Comparison of ENCODE assay signal across 16 cellular contexts in the genomic region with DNA sequence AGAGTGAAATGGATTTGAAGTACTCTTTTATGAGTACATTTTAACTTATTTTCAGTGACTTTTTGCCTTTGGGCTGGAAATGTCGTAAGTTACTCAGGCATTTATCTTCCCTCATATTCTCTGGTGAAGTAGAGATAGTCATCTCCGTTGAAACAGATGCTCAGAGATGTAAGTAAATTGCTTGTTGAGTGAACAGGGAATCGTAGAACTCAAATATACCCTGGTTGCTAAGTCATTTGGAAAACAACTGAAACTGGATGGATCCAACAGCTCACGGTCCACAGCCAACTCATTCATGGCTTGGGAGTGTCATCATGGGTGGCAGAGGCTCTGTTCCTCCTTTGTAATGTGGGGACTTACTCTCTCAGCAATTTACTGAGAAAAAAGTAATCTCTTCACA.
DNase-seq lines count a peak whose midpoint lies in the region; ATAC-seq and TF ChIP-seq lines count a peak whose summit lies in the region.
"Had no signal": no experiment of that assay in that cellular context is flagged by ENCODE, and none has a peak within 500 bp of the region (broad histone marks: within the 10 kb centered on the region; RNA-seq: fewer than 3 reads in every experiment).

No MANE protein-coding gene starts in this region.

- H3K4me3 Mint-ChIP-seq in CD8-positive, alpha-beta T cell: no peak overlapping the region
- H3K4me3 Mint-ChIP-seq: activated naive CD8-positive, alpha-beta T cell treated with anti-CD3 and anti-CD28 coated beads, Interleukin-2, amount 50 U/mL, for 24 hours; stimulated activated memory B cell treated with anti-CD40 and anti-IgM and Interleukin-4, amounts not matched to agents 10 μg/mL and 1 μg/mL and 100 μg/mL, for 72 hours had no signal

- intact Hi-C loops in gastrocnemius medialis (cut with DNase I; ENCODE audit: low total_unique reads): loop anchor here (5.0 kb wide), 1 partner anchor 50 kb away; no protein-coding TSS in a partner anchor
- intact Hi-C loops in CD8-positive, alpha-beta T cell (cut with DNase I, micrococcal nuclease): no loop called here

- peak overlapping the region; percentile 4 for H3K4me3 ChIP-seq in fibroblast of pulmonary artery (replicated peaks; ENCODE audit: low read depth, low read length)
- peak overlapping the region in 3 of 4 donors; percentile 8 to 27 (median 10) for H3K4me3 ChIP-seq in gastrocnemius medialis
- H3K4me3 ChIP-seq in CD8-positive, alpha-beta T cell (ENCODE audit: low read depth, low read length): no peak overlapping the region
- H3K4me3 ChIP-seq: MG63 had no signal

- DNase-seq in DMS 273 treated with DMSO at 0.1 percent for 48 hours (lab: John Stamatoyannopoulos, UW): peak; percentile 36
- DNase-seq in SK-N-DZ (ENCODE audit: low spot score): peak; percentile 25
- DNase-seq in fibroblast of pulmonary artery (ENCODE audit: low read depth): no peak
- no peak for DNase-seq in gastrocnemius medialis
- DNase-seq in CD8-positive, alpha-beta T cell: no peak
- no peak for DNase-seq in NCI-H2196 treated with DMSO at 0.1 percent for 48 hours (lab: John Stamatoyannopoulos, UW; ENCODE audit: unreplicated experiment)
- DNase-seq: activated naive CD8-positive, alpha-beta T cell treated with anti-CD3 and anti-CD28 coated beads, Interleukin-2, amount 50 U/mL, for 24 hours; head of caudate nucleus; MG63; NCI-H345; stimulated activated CD4-positive, alpha-beta T cell treated with anti-CD3 and anti-CD28 coated beads, Interleukin-2, amount 100 ng/mL, for 48 hours; T1000 had no signal

- TF ChIP-seq CTCF in fibroblast of pulmonary artery (IDR thresholded peaks at IDR 0.05; ENCODE audit: low read length, missing control alignments): no peak
- TF ChIP-seq CTCF in gastrocnemius medialis (IDR thresholded peaks at IDR 0.05 in 4 of 5, conservative IDR thresholded peaks at IDR 0.05 in 1 of 5): no peak
- TF ChIP-seq CTCF in CD8-positive, alpha-beta T cell (IDR thresholded peaks at IDR 0.05): no peak

- POLR2A ChIA-PET in CD8-positive, alpha-beta T cell (lab: Charles Lee): interaction anchor here (1.0 kb wide), 1 partner anchor 9 kb away, joined by 3 read pairs; no protein-coding TSS in a partner anchor

- no peak for TF ChIP-seq POLR2A in gastrocnemius medialis (IDR thresholded peaks at IDR 0.05)

- peaks cover 9% of the 10 kb centered on the region for H3K4me1 Mint-ChIP-seq in CD8-positive, alpha-beta T cell (ENCODE audit: low read depth)
- H3K4me1 Mint-ChIP-seq: stimulated activated memory B cell treated with anti-CD40 and anti-IgM and Interleukin-4, amounts not matched to agents 10 μg/mL and 1 μg/mL and 100 μg/mL, for 72 hours had no signal

- H3K27me3 Mint-ChIP-seq in CD8-positive, alpha-beta T cell (ENCODE audit: low read depth): peaks cover 42% of the 10 kb centered on the region

- ATAC-seq in gastrocnemius medialis (no peak), HG03039 (IDR thresholded peaks at IDR 0.05; ENCODE audit: unreplicated experiment) (no peak), GM21717 (IDR thresholded peaks at IDR 0.05; ENCODE audit: unreplicated experiment) (no peak)
- no peak for ATAC-seq in CD8-positive, alpha-beta T cell
- ATAC-seq: activated naive CD8-positive, alpha-beta T cell treated with anti-CD3 and anti-CD28 coated beads, Interleukin-2, amount 50 U/mL, for 24 hours; stimulated activated memory B cell treated with anti-CD40 and anti-IgM and Interleukin-4, amounts not matched to agents 10 μg/mL and 1 μg/mL and 100 μg/mL, for 72 hours had no signal

- no peaks in the 10 kb centered on the region for H3K9me3 ChIP-seq in gastrocnemius medialis
- no peaks in the 10 kb centered on the region for H3K9me3 ChIP-seq in CD8-positive, alpha-beta T cell (ENCODE audit: low read length)
- H3K9me3 ChIP-seq: MG63 had no signal

- H3K36me3 Mint-ChIP-seq in CD8-positive, alpha-beta T cell: no peaks in the 10 kb centered on the region

- peaks cover 0 to 11% of the 10 kb centered on the region in 2 donors for H3K4me1 ChIP-seq in gastrocnemius medialis
- H3K4me1 ChIP-seq in CD8-positive, alpha-beta T cell (ENCODE audit: insufficient read depth, low read length): no peaks in the 10 kb centered on the region

- H3K27ac ChIP-seq in gastrocnemius medialis: peak overlapping the region; percentile 1 to 50 (median 9)
- H3K27ac ChIP-seq in CD8-positive, alpha-beta T cell (ENCODE audit: low read depth, low read length): no peak overlapping the region

- no peak overlapping the region for H3K27ac Mint-ChIP-seq in CD8-positive, alpha-beta T cell
- H3K27ac Mint-ChIP-seq: activated naive CD8-positive, alpha-beta T cell treated with anti-CD3 and anti-CD28 coated beads, Interleukin-2, amount 50 U/mL, for 24 hours; progenitor cell of endocrine pancreas; stimulated activated memory B cell treated with anti-CD40 and anti-IgM and Interleukin-4, amounts not matched to agents 10 μg/mL and 1 μg/mL and 100 μg/mL, for 72 hours had no signal

- peaks cover 3% of the 10 kb centered on the region for H3K9me3 Mint-ChIP-seq in CD8-positive, alpha-beta T cell

- H3K27me3 ChIP-seq in gastrocnemius medialis: peaks cover 23 to 38% (median 29%) of the 10 kb centered on the region in 3 donors
- H3K27me3 ChIP-seq in CD8-positive, alpha-beta T cell (ENCODE audit: insufficient read depth, low read length): no peaks in the 10 kb centered on the region

- in situ Hi-C loops in gastrocnemius medialis (cut with MboI; ENCODE audit: low sequenced_read_pairs in 4 of 4): no loop called here

- no peaks in the 10 kb centered on the region for H3K36me3 ChIP-seq in gastrocnemius medialis
- H3K36me3 ChIP-seq in CD8-positive, alpha-beta T cell (ENCODE audit: insufficient read depth, low read length): no peaks in the 10 kb centered on the region
- H3K36me3 ChIP-seq: MG63 had no signal

- CTCF ChIA-PET in CD8-positive, alpha-beta T cell (lab: Charles Lee): no interaction called here

Comparison
In these comparisons a context has a peak if more than half of its experiments do, and no peak if none do; other contexts are left out.
1. DNase-seq: peak in DMS 273 treated with DMSO at 0.1 percent for 48 hours (single experiment) and SK-N-DZ (single experiment); none in fibroblast of pulmonary artery (single experiment), gastrocnemius medialis (0 of 2), CD8-positive, alpha-beta T cell (0 of 7) and NCI-H2196 treated with DMSO at 0.1 percent for 48 hours (single experiment).